In genomic region chr6:136609878-136610706, GRCh38 we compare ENCODE assay signal across 1 cellular context.
TF ChIP-seq lines count a peak whose summit lies in the region.

No MANE protein-coding gene starts in this region.

TF ChIP-seq in HEK293, 187 proteins besides CTCF, POLR2A, EP300 and RAD21 (continued from another document and continues in another):
- peak; percentile 89 for TF ChIP-seq ZNF398 (tag by site-specific recombination; IDR thresholded peaks at IDR 0.05)
- TF ChIP-seq ZNF560 (tag by site-specific recombination; IDR thresholded peaks at IDR 0.05; ENCODE audit: borderline replicate concordance): no peak
- TF ChIP-seq ZNF175 (tag by site-specific recombination; IDR thresholded peaks at IDR 0.05): no peak
- TF ChIP-seq ZNF596 (tag by site-specific recombination; IDR thresholded peaks at IDR 0.05): no peak
- TF ChIP-seq GLIS1 (tag by site-specific recombination; IDR thresholded peaks at IDR 0.05): no peak
- TF ChIP-seq INSM2 (tag by site-specific recombination; IDR thresholded peaks at IDR 0.05): peak; percentile 85
- no peak for TF ChIP-seq GLIS2 (tag by site-specific recombination; IDR thresholded peaks at IDR 0.05)
- TF ChIP-seq ZNF558 (tag by site-specific recombination; IDR thresholded peaks at IDR 0.05): peak; percentile 86
- peak; percentile 69; the same call in 1 of the 2 replicates for TF ChIP-seq TSHZ1 (tag by site-specific recombination; IDR thresholded peaks at IDR 0.05; ENCODE audit: borderline replicate concordance)
- no peak for TF ChIP-seq ZNF626 (tag by site-specific recombination; IDR thresholded peaks at IDR 0.05)
- no peak for TF ChIP-seq ZNF18 (tag by site-specific recombination; IDR thresholded peaks at IDR 0.05)
- TF ChIP-seq PBX3 (CRISPR knock-in tag; IDR thresholded peaks at IDR 0.05): no peak
- peak; percentile 37; the same call in 1 of the 2 replicates for TF ChIP-seq ZNF518A (tag by site-specific recombination; conservative IDR thresholded peaks at IDR 0.05; ENCODE audit: low read depth)
- no peak for TF ChIP-seq ZNF48 (tag by site-specific recombination; IDR thresholded peaks at IDR 0.05)
- peak; percentile 86 for TF ChIP-seq KLF8 (tag by site-specific recombination; IDR thresholded peaks at IDR 0.05)
- TF ChIP-seq ZSCAN30 (tag by site-specific recombination; IDR thresholded peaks at IDR 0.05): no peak
- no peak for TF ChIP-seq IKZF3 (tag by site-specific recombination; IDR thresholded peaks at IDR 0.05)
- no peak for TF ChIP-seq ZNF19 (tag by site-specific recombination; IDR thresholded peaks at IDR 0.05; ENCODE audit: low read depth)
- peak; percentile 85; the same call in 1 of the 2 replicates for TF ChIP-seq ZSCAN23 (tag by site-specific recombination; IDR thresholded peaks at IDR 0.05)
- TF ChIP-seq KLF1 (tag by site-specific recombination; IDR thresholded peaks at IDR 0.05): peak; percentile 55
- no peak for TF ChIP-seq ZFP3 (tag by site-specific recombination; IDR thresholded peaks at IDR 0.05; ENCODE audit: low read depth)
- TF ChIP-seq ZNF692 (tag by site-specific recombination; IDR thresholded peaks at IDR 0.05): peak; percentile 76
- no peak for TF ChIP-seq TCF7L2 (IDR thresholded peaks at IDR 0.05; ENCODE audit: borderline replicate concordance, low read depth, low read length)
- TF ChIP-seq SP7 (tag by site-specific recombination; IDR thresholded peaks at IDR 0.05): peak; percentile 95
- peak; percentile 85 for TF ChIP-seq ZXDB (tag by site-specific recombination; IDR thresholded peaks at IDR 0.05)
- TF ChIP-seq HOXA7 (CRISPR knock-in tag; IDR thresholded peaks at IDR 0.05; ENCODE audit: borderline replicate concordance): no peak
- TF ChIP-seq ZNF629 (tag by site-specific recombination; IDR thresholded peaks at IDR 0.05): peak; percentile 87
- no peak for TF ChIP-seq ZNF549 (tag by site-specific recombination; IDR thresholded peaks at IDR 0.05)
- TF ChIP-seq ZBTB6 (tag by site-specific recombination; IDR thresholded peaks at IDR 0.05): no peak
- no peak for TF ChIP-seq ZNF223 (tag by site-specific recombination; IDR thresholded peaks at IDR 0.05)
- no peak for TF ChIP-seq ZNF473 (tag by site-specific recombination; IDR thresholded peaks at IDR 0.05)
- no peak for TF ChIP-seq ZNF704 (tag by site-specific recombination; IDR thresholded peaks at IDR 0.05)
- TF ChIP-seq ZNF157 (tag by site-specific recombination; IDR thresholded peaks at IDR 0.05): no peak
- no peak for TF ChIP-seq ZNF133 (tag by site-specific recombination; IDR thresholded peaks at IDR 0.05)
- TF ChIP-seq KLF10 (tag by site-specific recombination; IDR thresholded peaks at IDR 0.05): peak; percentile 76; the same call in 1 of the 2 replicates
- peak; percentile 100 for TF ChIP-seq WT1 (tag by site-specific recombination; IDR thresholded peaks at IDR 0.05)
- TF ChIP-seq ZNF239 (tag by site-specific recombination; IDR thresholded peaks at IDR 0.05): no peak
- no peak for TF ChIP-seq HOXC10 (CRISPR knock-in tag; IDR thresholded peaks at IDR 0.05)
- no peak for TF ChIP-seq ZFP41 (tag by site-specific recombination; IDR thresholded peaks at IDR 0.05; ENCODE audit: borderline replicate concordance)
- TF ChIP-seq SALL2 (tag by site-specific recombination; IDR thresholded peaks at IDR 0.05; ENCODE audit: borderline replicate concordance): no peak
